Comparison of ENCODE assay signal across 14 cellular contexts in the genomic region with DNA sequence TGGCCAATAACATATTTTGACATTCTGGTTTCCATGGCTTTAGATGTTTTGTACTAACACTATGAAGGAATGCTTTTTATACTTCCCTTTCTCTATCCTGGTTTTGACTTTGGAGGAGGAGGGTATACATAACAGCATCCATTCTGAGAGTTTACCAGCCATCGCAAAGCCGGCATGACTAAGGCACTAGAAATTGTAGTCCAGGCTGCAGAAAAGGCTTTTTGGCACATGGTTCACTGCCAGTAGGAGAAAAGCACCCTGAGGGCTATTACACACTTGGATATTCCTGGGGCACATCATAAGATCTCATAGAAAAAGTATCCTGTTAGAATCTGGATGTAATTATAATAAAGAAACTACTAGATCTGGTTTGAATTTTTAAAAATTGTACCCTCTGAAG.
DNase-seq lines count a peak whose midpoint lies in the region; ATAC-seq, FAIRE-seq and TF ChIP-seq lines count a peak whose summit lies in the region.
"Had no signal": no experiment of that assay in that cellular context is flagged by ENCODE, and none has a peak within 500 bp of the region (broad histone marks: within the 10 kb centered on the region; RNA-seq: fewer than 3 reads in every experiment).

No MANE protein-coding gene starts in this region.

- no peaks in the 10 kb centered on the region for H3K27me3 Mint-ChIP-seq in CD4-positive, alpha-beta memory T cell
- H3K27me3 Mint-ChIP-seq in naive thymus-derived CD4-positive, alpha-beta T cell, result no peaks in the 10 kb centered on the region
- peaks cover 2% of the 10 kb centered on the region for H3K27me3 Mint-ChIP-seq in glutamatergic neuron (ENCODE audit: unreplicated experiment)

- no peaks in the 10 kb centered on the region for H3K9me3 Mint-ChIP-seq in CD4-positive, alpha-beta memory T cell
- no peaks in the 10 kb centered on the region for H3K9me3 Mint-ChIP-seq in naive thymus-derived CD4-positive, alpha-beta T cell
- no peaks in the 10 kb centered on the region for H3K9me3 Mint-ChIP-seq in glutamatergic neuron (ENCODE audit: unreplicated experiment)

- POLR2A ChIA-PET in CD4-positive, alpha-beta memory T cell (lab: Charles Lee; ENCODE audit: partially characterized antibody), result interaction anchor here (1.2 to 2.9 kb wide), 2 partner anchors 102 to 173 kb away, joined by 3 to 12 read pairs; partner anchors contain the start of gene STT3B
- POLR2A ChIA-PET in naive thymus-derived CD4-positive, alpha-beta T cell (lab: Charles Lee), result interaction anchor here (1.5 kb wide), 1 partner anchor 102 kb away, joined by 3 read pairs; the partner anchor contains the start of gene STT3B

- CTCF ChIA-PET in CD4-positive, alpha-beta memory T cell (lab: Charles Lee; ENCODE audit: partially characterized antibody), result no interaction called here
- CTCF ChIA-PET in naive thymus-derived CD4-positive, alpha-beta T cell (lab: Charles Lee), result no interaction called here

- peaks cover 43 to 71% (median 51%) of the 10 kb centered on the region in 4 donors for H3K4me1 Mint-ChIP-seq in CD4-positive, alpha-beta memory T cell
- peaks cover 17 to 72% (median 61%) of the 10 kb centered on the region in 7 donors for H3K4me1 Mint-ChIP-seq in naive thymus-derived CD4-positive, alpha-beta T cell
- no peaks in the 10 kb centered on the region for H3K4me1 Mint-ChIP-seq in glutamatergic neuron (ENCODE audit: low read depth, unreplicated experiment)

- intact Hi-C loops in CD4-positive, alpha-beta memory T cell (cut with micrococcal nuclease), result no loop called here
- intact Hi-C loops in naive thymus-derived CD4-positive, alpha-beta T cell (cut with micrococcal nuclease), result loop anchor here in 1 of 2 donors (10.0 kb wide), 2 partner anchors 420 to 480 kb away; no protein-coding TSS in a partner anchor
- intact Hi-C loops in left colon (cut with DNase I, micrococcal nuclease), result no loop called here

- peaks cover 12% of the 10 kb centered on the region for H3K36me3 ChIP-seq in CD4-positive, alpha-beta memory T cell (ENCODE audit: insufficient read depth, low read length)
- peaks cover 2% of the 10 kb centered on the region for H3K36me3 ChIP-seq in bronchial epithelial cell (ENCODE audit: control insufficient read depth, insufficient read depth, low read length)
- H3K36me3 ChIP-seq in naive thymus-derived CD4-positive, alpha-beta T cell (ENCODE audit: control insufficient read depth in 2 of 3, insufficient read depth in 3 of 3, low read length in 3 of 3), result peaks cover 0 to 23% (median 7%) of the 10 kb centered on the region in 3 experiments

- H3K4me3 Mint-ChIP-seq in CD4-positive, alpha-beta memory T cell, result peak overlapping the region in 3 of 8 donors; percentile 30 to 50 (median 50)
- H3K4me3 Mint-ChIP-seq in naive thymus-derived CD4-positive, alpha-beta T cell, result no peak overlapping the region
- H3K4me3 Mint-ChIP-seq in glutamatergic neuron (ENCODE audit: unreplicated experiment), result no peak overlapping the region

- peak overlapping the region in 6 of 7 donors; percentile 1 to 86 (median 48) for H3K27ac Mint-ChIP-seq in CD4-positive, alpha-beta memory T cell
- peak overlapping the region in 8 of 9 donors; percentile 28 to 86 (median 62) for H3K27ac Mint-ChIP-seq in naive thymus-derived CD4-positive, alpha-beta T cell
- no peak overlapping the region for H3K27ac Mint-ChIP-seq in glutamatergic neuron (ENCODE audit: unreplicated experiment)

- H3K27me3 ChIP-seq in CD4-positive, alpha-beta memory T cell (ENCODE audit: insufficient read depth, low read length), result no peaks in the 10 kb centered on the region
- no peaks in the 10 kb centered on the region for H3K27me3 ChIP-seq in bronchial epithelial cell (ENCODE audit: control insufficient read depth, insufficient read depth, low read length)
- no peaks in the 10 kb centered on the region for H3K27me3 ChIP-seq in naive thymus-derived CD4-positive, alpha-beta T cell (ENCODE audit: control insufficient read depth in 2 of 2, insufficient read depth in 2 of 2, low read length in 2 of 2)

- H3K4me1 ChIP-seq in CD4-positive, alpha-beta memory T cell (ENCODE audit: insufficient read depth, low read length), result peaks cover 47% of the 10 kb centered on the region
- H3K4me1 ChIP-seq in naive thymus-derived CD4-positive, alpha-beta T cell (ENCODE audit: control insufficient read depth in 2 of 2, insufficient read depth in 2 of 2, low read length in 2 of 2), result peaks cover 10 to 28% of the 10 kb centered on the region in 2 donors

- TF ChIP-seq CTCF in HFF-Myc (IDR thresholded peaks at IDR 0.05; ENCODE audit: low read depth, low read length, missing control alignments) (no peak), bronchial epithelial cell (IDR thresholded peaks at IDR 0.05; ENCODE audit: insufficient read depth, low read length, severe bottlenecking) (no peak), glutamatergic neuron (IDR thresholded peaks at IDR 0.05; ENCODE audit: partially characterized antibody, unreplicated experiment) (no peak)

- no peaks in the 10 kb centered on the region for H3K9me3 ChIP-seq in CD4-positive, alpha-beta memory T cell (ENCODE audit: control insufficient read depth in 1 of 2, low read length in 2 of 2)
- H3K9me3 ChIP-seq in naive thymus-derived CD4-positive, alpha-beta T cell (ENCODE audit: control insufficient read depth in 2 of 3, low read length in 3 of 3), result no peaks in the 10 kb centered on the region

- no peak for ATAC-seq in naive thymus-derived CD4-positive, alpha-beta T cell
- ATAC-seq in HG03378 (IDR thresholded peaks at IDR 0.05; ENCODE audit: unreplicated experiment) (no peak), left colon (no peak)

- no peak for FAIRE-seq in bronchial epithelial cell (lab: Jason Lieb, UNC)
- FAIRE-seq: TTC549 had no signal

- H3K27ac ChIP-seq in CD4-positive, alpha-beta memory T cell (ENCODE audit: low read depth, low read length), result no peak overlapping the region
- no peak overlapping the region for H3K27ac ChIP-seq in naive thymus-derived CD4-positive, alpha-beta T cell (ENCODE audit: low read depth, low read length)

- no peak for DNase-seq in CD4-positive, alpha-beta memory T cell
- DNase-seq in HFF-Myc (ENCODE audit: extremely low read depth, low read depth) (peak; percentile 76), bronchial epithelial cell (ENCODE audit: low read depth) (peak; percentile 42), NCI-H1417 (lab: John Stamatoyannopoulos, UW) (no peak), glutamatergic neuron (no peak), left colon (no peak)
- no peak for DNase-seq in naive thymus-derived CD4-positive, alpha-beta T cell
- DNase-seq: Calu3, erythroblast, H7, NCI-H1092, RPMI8226 had no signal

- peaks cover 40 to 59% of the 10 kb centered on the region in 2 donors for H3K36me3 Mint-ChIP-seq in CD4-positive, alpha-beta memory T cell
- H3K36me3 Mint-ChIP-seq in naive thymus-derived CD4-positive, alpha-beta T cell, result peaks cover 11 to 50% (median 37%) of the 10 kb centered on the region in 5 donors
- no peaks in the 10 kb centered on the region for H3K36me3 Mint-ChIP-seq in glutamatergic neuron (ENCODE audit: unreplicated experiment)

- no peak overlapping the region for H3K4me3 ChIP-seq in CD4-positive, alpha-beta memory T cell (ENCODE audit: low read length in 2 of 2)
- H3K4me3 ChIP-seq in HFF-Myc (replicated peaks; ENCODE audit: low read depth, low read length), result no peak overlapping the region
- H3K4me3 ChIP-seq in bronchial epithelial cell (ENCODE audit: low read depth, low read length), result no peak overlapping the region
- H3K4me3 ChIP-seq in naive thymus-derived CD4-positive, alpha-beta T cell (ENCODE audit: low read length), result no peak overlapping the region

Comparison
In these comparisons a context has a peak if more than half of its experiments do, and no peak if none do; other contexts are left out.
1. DNase-seq: peak in HFF-Myc (single experiment) and bronchial epithelial cell (single experiment); none in CD4-positive, alpha-beta memory T cell (0 of 5), naive thymus-derived CD4-positive, alpha-beta T cell (0 of 9), NCI-H1417 (0 of 3), glutamatergic neuron (single experiment) and left colon (0 of 2).